ENCODE assay signal across 8 cellular contexts in genomic region chr2:228039752-228040534, GRCh38.
DNase-seq lines count a peak whose midpoint lies in the region; ATAC-seq and TF ChIP-seq lines count a peak whose summit lies in the region.

No MANE protein-coding gene starts in this region.

- no peak overlapping the region for H3K27ac ChIP-seq in KMS-11

- DNase-seq in NCI-H1105 treated with DMSO at 0.1 percent for 48 hours (lab: John Stamatoyannopoulos, UW) (peak; percentile 28), NCI-H1105 (lab: John Stamatoyannopoulos, UW) (no peak), amniotic epithelial cell (ENCODE audit: low read depth) (peak; percentile 29), middle frontal gyrus (ENCODE audit: extremely low spot score, low spot score) (peak; percentile 27), NCI-H128 (lab: John Stamatoyannopoulos, UW; ENCODE audit: unreplicated experiment) (no peak)
- no peak for DNase-seq in activated naive CD4-positive, alpha-beta T cell treated with anti-CD3 and anti-CD28 coated beads, Interleukin-2, amount 50 U/mL, for 16 hours

- H2AFZ ChIP-seq in KMS-11 (ENCODE audit: low read depth): no peak overlapping the region

- no peaks in the 10 kb centered on the region for H3K27me3 ChIP-seq in KMS-11 (ENCODE audit: insufficient read depth, low read depth)

- H3K4me3 ChIP-seq in KMS-11 (IDR thresholded peaks at IDR 0.05; ENCODE audit: insufficient read depth, low read depth, low read length): no peak overlapping the region

- H4K20me1 ChIP-seq in KMS-11 (ENCODE audit: insufficient read depth): no peaks in the 10 kb centered on the region

- no peak overlapping the region for H3K4me2 ChIP-seq in KMS-11

- no peaks in the 10 kb centered on the region for H3K36me3 ChIP-seq in KMS-11 (ENCODE audit: insufficient read depth)

- no peak overlapping the region for H3K9ac ChIP-seq in KMS-11

- TF ChIP-seq CTCF in KMS-11 (conservative IDR thresholded peaks at IDR 0.05; ENCODE audit: low read depth, low read length): peak; percentile 67

- peak; percentile 85 for ATAC-seq in GM21529 (IDR thresholded peaks at IDR 0.05; ENCODE audit: unreplicated experiment)

- H3K4me1 ChIP-seq in KMS-11 (ENCODE audit: low read depth, poor library complexity, severe bottlenecking): no peaks in the 10 kb centered on the region

- no peaks in the 10 kb centered on the region for H3K79me2 ChIP-seq in KMS-11 (ENCODE audit: insufficient read depth, low read depth)

Comparison
In these comparisons a context has a peak if more than half of its experiments do, and no peak if none do; other contexts are left out.
1. DNase-seq: peak in NCI-H1105 treated with DMSO at 0.1 percent for 48 hours (single experiment), amniotic epithelial cell (single experiment) and middle frontal gyrus (single experiment); none in NCI-H1105 (single experiment), NCI-H128 (single experiment) and activated naive CD4-positive, alpha-beta T cell treated with anti-CD3 and anti-CD28 coated beads, Interleukin-2, amount 50 U/mL, for 16 hours (single experiment).